Comparison of ENCODE assay signal across 1 cellular context in the genomic region with DNA sequence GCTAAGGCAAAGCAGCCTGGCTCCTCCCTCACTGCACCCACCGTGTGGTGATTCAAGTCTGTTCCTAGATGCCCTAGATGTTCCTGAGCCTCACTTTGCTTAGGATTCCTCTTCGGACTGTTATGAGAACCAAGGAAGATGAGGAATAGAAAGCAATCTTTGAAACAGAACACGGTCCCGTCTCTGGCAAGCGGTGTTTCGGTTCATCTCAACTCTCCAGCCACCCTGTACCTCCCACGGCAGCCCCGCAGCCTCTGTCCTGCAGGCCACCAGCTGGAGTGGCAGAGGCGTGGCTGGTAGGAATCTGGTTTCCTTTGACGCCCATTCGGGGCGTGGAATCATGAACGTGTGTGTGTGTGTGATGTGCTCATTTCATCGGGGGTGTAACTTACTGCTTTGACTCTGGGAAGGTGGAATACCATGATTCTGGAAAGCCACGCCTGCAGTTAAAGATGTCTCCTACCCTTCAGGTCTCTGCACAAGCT.
TF ChIP-seq lines count a peak whose summit lies in the region.

No MANE protein-coding gene starts in this region.

TF ChIP-seq in K562, 482 proteins besides CTCF, POLR2A, EP300 and RAD21 (continued from another document):
- no peak for TF ChIP-seq FOXM1 (IDR thresholded peaks at IDR 0.05; ENCODE audit: low read depth)
- TF ChIP-seq FOXM1 (CRISPR knock-in tag; IDR thresholded peaks at IDR 0.05; ENCODE audit: low read depth), result no peak
- no peak for TF ChIP-seq MECOM (CRISPR knock-in tag; IDR thresholded peaks at IDR 0.05)
- TF ChIP-seq SUPT5H (IDR thresholded peaks at IDR 0.05), result no peak
- TF ChIP-seq RFX7 (CRISPR knock-in tag; IDR thresholded peaks at IDR 0.05), result no peak
- no peak for TF ChIP-seq RBM15 (IDR thresholded peaks at IDR 0.05; ENCODE audit: insufficient read depth, low read length)
- TF ChIP-seq, protein P1, sequence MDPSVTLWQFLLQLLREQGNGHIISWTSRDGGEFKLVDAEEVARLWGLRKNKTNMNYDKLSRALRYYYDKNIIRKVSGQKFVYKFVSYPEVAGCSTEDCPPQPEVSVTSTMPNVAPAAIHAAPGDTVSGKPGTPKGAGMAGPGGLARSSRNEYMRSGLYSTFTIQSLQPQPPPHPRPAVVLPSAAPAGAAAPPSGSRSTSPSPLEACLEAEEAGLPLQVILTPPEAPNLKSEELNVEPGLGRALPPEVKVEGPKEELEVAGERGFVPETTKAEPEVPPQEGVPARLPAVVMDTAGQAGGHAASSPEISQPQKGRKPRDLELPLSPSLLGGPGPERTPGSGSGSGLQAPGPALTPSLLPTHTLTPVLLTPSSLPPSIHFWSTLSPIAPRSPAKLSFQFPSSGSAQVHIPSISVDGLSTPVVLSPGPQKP (CRISPR knock-in tag; IDR thresholded peaks at IDR 0.05), result no peak
- TF ChIP-seq GATAD2B (IDR thresholded peaks at IDR 0.05; ENCODE audit: borderline replicate concordance), result no peak
- TF ChIP-seq ZNF282 (CRISPR knock-in tag; IDR thresholded peaks at IDR 0.05), result no peak
- TF ChIP-seq MIER1 (IDR thresholded peaks at IDR 0.05; ENCODE audit: low read depth), result no peak
- TF ChIP-seq FOXJ3 (CRISPR knock-in tag; IDR thresholded peaks at IDR 0.05), result no peak
- TF ChIP-seq ZNF668 (CRISPR knock-in tag; IDR thresholded peaks at IDR 0.05), result no peak
TF ChIP-seq in K562: peak in this region for 0.
